11 cellular contexts compared by ENCODE assay signal in the genomic region with DNA sequence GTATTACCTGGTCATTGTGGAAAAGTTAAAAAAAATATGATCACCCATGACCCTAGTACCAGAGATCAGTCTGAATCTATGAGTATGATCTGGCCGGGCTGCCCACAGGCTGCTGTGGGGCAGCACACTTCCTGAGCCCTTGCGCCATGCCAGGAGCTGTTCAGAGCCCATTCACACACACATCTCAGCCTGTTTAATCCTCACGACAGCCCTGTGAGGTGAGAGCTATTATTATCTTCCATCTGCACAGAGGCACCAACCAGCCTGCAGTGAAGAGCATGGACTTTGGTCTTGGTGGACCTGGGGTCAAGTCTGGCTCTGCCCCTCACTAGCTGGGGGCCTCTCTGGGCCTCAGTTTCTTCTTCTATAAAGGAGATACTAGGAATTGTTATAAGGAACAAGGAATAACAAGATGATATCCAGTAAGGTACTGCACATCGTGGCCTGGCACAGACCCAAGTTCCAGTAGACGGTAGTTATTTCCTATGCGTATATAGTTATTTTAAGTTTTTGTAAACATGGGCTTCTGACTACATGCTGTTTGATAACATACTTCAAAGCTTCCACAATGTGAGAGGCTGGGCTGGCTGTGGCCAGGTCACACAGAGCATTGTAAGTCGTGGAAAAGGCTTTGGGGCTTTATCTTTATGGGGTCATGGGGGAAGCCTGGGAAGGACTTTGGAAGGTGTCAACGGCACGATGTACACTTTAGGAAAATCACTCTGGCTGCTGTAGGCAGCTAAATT. TPM values are rescaled to one million over a fixed set of nuclear protein-coding genes. Genes with fewer than 3 reads are reported as not detected.
DNase-seq lines count a peak whose midpoint lies in the region; ATAC-seq and TF ChIP-seq lines count a peak whose summit lies in the region.
"Had no signal": no experiment of that assay in that cellular context is flagged by ENCODE, and none has a peak within 500 bp of the region (broad histone marks: within the 10 kb centered on the region; RNA-seq: fewer than 3 reads in every experiment).

No MANE protein-coding gene starts in this region.

- TF ChIP-seq CTCF in gastrocnemius medialis (IDR thresholded peaks at IDR 0.05 in 4 of 5, conservative IDR thresholded peaks at IDR 0.05 in 1 of 5) (no peak), GM20000 (IDR thresholded peaks at IDR 0.05; ENCODE audit: extremely low read depth, missing control alignments) (no peak)

- no peaks in the 10 kb centered on the region for H3K36me3 ChIP-seq in gastrocnemius medialis

- in situ Hi-C loops in gastrocnemius medialis (cut with MboI; ENCODE audit: low sequenced_read_pairs in 4 of 4): loop anchor here in 3 of 4 donors (5.0 to 10.0 kb wide), 3 partner anchors 58 to 212 kb away; no protein-coding TSS in a partner anchor

- intact Hi-C loops in gastrocnemius medialis (cut with DNase I; ENCODE audit: low total_unique reads): loop anchor here (10.0 kb wide), 1 partner anchor 312 kb away; a partner anchor contains a TSS

- TF ChIP-seq POLR2A in gastrocnemius medialis (IDR thresholded peaks at IDR 0.05): no peak

- peak; percentile 59 to 73 for ATAC-seq in gastrocnemius medialis
- no peak for ATAC-seq in GM21619 (IDR thresholded peaks at IDR 0.05; ENCODE audit: unreplicated experiment)
- ATAC-seq: activated T-helper 17 cell treated with anti-CD3 and anti-CD28 coated beads, Interleukin-2, amount 50 U/mL, for 72 hours had no signal

- H3K9me3 ChIP-seq in gastrocnemius medialis: no peaks in the 10 kb centered on the region

- no peaks in the 10 kb centered on the region for H3K27me3 ChIP-seq in gastrocnemius medialis

- peak; percentile 30 for DNase-seq in NK-92 treated with Interleukin-12 subunit alpha and Interleukin-12 subunit beta, amount 100 ng/mL, for 24 hours (lab: John Stamatoyannopoulos, UW)
- no peak for DNase-seq in NK-92 (lab: John Stamatoyannopoulos, UW; ENCODE audit: unreplicated experiment)
- peak; percentile 54 for DNase-seq in NCI-H1694 treated with DMSO at 0.1 percent for 48 hours (lab: John Stamatoyannopoulos, UW)
- peak; percentile 54 to 83 for DNase-seq in dermis microvascular lymphatic vessel endothelial cell (ENCODE audit: low read depth in 2 of 2)
- peak; percentile 54 to 80 for DNase-seq in gastrocnemius medialis
- DNase-seq in GM20000 (ENCODE audit: low spot score): no peak
- DNase-seq in Ammon's horn (ENCODE audit: low spot score): no peak
- DNase-seq: NCI-H187, SHP77 had no signal

- peaks cover 24 to 40% of the 10 kb centered on the region in 2 donors for H3K4me1 ChIP-seq in gastrocnemius medialis

- no peak overlapping the region for H3K4me3 ChIP-seq in gastrocnemius medialis

- peak overlapping the region; percentile 86 to 94 (median 90) for H3K27ac ChIP-seq in gastrocnemius medialis

RNA-seq across cellular contexts. Expression of a gene that starts 3.4 kb away (rescaled TPM):
- under 0.01 TPM in 2 replicates for total RNA-seq in dermis microvascular lymphatic vessel endothelial cell
- total RNA-seq in gastrocnemius medialis: 100 to 1,000 TPM; 156 to 176 (median 171) TPM

Comparison
In these comparisons a context has a peak if more than half of its experiments do, and no peak if none do; other contexts are left out.
1. DNase-seq: peak in NK-92 treated with Interleukin-12 subunit alpha and Interleukin-12 subunit beta, amount 100 ng/mL, for 24 hours (single experiment), NCI-H1694 treated with DMSO at 0.1 percent for 48 hours (single experiment), dermis microvascular lymphatic vessel endothelial cell (2 of 2) and gastrocnemius medialis (2 of 2); none in NK-92 (single experiment), GM20000 (single experiment) and Ammon's horn (single experiment).
2. RNA of a gene that starts 3.4 kb away (total RNA-seq): 156 to 176 TPM in gastrocnemius medialis; under 0.01 TPM in dermis microvascular lymphatic vessel endothelial cell; every median in the first group is over 100 times any median in the second.